ENCODE assay signal across 22 cellular contexts in genomic region chr10:31884386-31884785, GRCh38.
"Had no signal": no experiment of that assay in that cellular context is flagged by ENCODE, and none has a peak within 500 bp of the region (broad histone marks: within the 10 kb centered on the region; RNA-seq: fewer than 3 reads in every experiment).

No MANE protein-coding gene starts in this region.

- H3K36me3 ChIP-seq: right lobe of liver, tibial artery, upper lobe of right lung, vagina had no signal

- H3K9me3 ChIP-seq: psoas muscle, right lobe of liver, tibial artery, upper lobe of right lung, vagina had no signal

- ATAC-seq: foreskin keratinocyte; left cardiac atrium; left ventricle myocardium superior; psoas muscle; stimulated activated effector memory CD8-positive, alpha-beta T cell treated with anti-CD3 and anti-CD28 coated beads, Interleukin-12 subunit alpha, Interleukin-12 subunit beta, amount 100 ng/mL, for 72 hours; stimulated activated naive CD8-positive, alpha-beta T cell treated with anti-CD3 and anti-CD28 coated beads, Interleukin-15, Interleukin-2, amounts not matched to agents 100 U/mL and 50 U/mL, for 24 hours; upper lobe of right lung had no signal

- H3K4me3 ChIP-seq: hepatocyte, lung, psoas muscle, right lobe of liver, tibial artery, upper lobe of right lung, vagina had no signal

- DNase-seq: effector CD4-positive, alpha-beta T cell; endodermal cell; erythroblast; foreskin keratinocyte; head of caudate nucleus; kidney; left cardiac atrium; left ventricle myocardium superior; mesenchymal stem cell; midbrain; psoas muscle; retina; right lobe of liver; stimulated activated CD4-positive, alpha-beta T cell treated with anti-CD3 and anti-CD28 coated beads, Interleukin-4, amount 100 ng/mL, for 1 hour; stimulated activated CD8-positive, alpha-beta memory T cell treated with anti-CD3 and anti-CD28 coated beads, Interleukin-4, amount 100 ng/mL, for 48 hours; stimulated activated naive CD8-positive, alpha-beta T cell treated with anti-CD3 and anti-CD28 coated beads, Interleukin-15, Interleukin-2, amounts not matched to agents 100 U/mL and 50 U/mL, for 24 hours; tibial artery; upper lobe of right lung had no signal

- H3K27me3 ChIP-seq: foreskin keratinocyte, hepatocyte, right lobe of liver, tibial artery, upper lobe of right lung, vagina had no signal

- H3K27ac ChIP-seq: foreskin keratinocyte, hepatocyte, psoas muscle, right lobe of liver, tibial artery, upper lobe of right lung, vagina had no signal
